In the genomic region with DNA sequence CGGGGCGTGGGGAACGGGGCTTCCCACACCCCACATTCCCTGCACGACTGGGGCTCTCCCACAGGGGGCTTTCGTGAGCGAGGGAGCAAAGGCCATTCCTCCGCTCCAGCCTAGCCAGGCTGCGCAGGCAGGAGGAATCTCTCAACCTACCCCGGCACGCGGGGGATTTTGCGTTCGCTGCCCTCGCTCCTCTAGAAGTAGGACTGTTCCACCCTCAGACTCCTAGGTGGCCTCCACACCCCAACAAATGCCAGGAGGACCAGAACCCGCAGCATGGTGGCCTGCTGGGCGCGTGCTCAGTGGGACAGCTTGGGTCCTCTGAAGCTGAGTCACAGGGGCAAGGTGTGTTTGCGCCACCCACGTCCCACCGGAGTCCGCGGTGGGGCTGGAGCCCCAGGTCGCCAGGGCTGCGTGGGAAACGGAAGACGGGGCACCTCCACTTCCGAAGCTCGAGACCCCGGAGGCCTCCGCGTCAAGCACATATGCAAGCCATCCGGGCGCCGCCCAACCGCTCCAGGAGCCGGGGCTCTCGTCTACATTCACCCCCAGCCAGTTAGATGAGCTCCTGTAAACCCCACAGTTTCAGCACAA, we compare ENCODE assay signal across 26 cellular contexts.
"Had no signal": no experiment of that assay in that cellular context is flagged by ENCODE, and none has a peak within 500 bp of the region (broad histone marks: within the 10 kb centered on the region; RNA-seq: fewer than 3 reads in every experiment).

No MANE protein-coding gene starts in this region.

- H3K4me1 Mint-ChIP-seq: nephron; neural progenitor cell; stimulated activated memory B cell treated with anti-CD40 and anti-IgM and Interleukin-4, amounts not matched to agents 10 μg/mL and 1 μg/mL and 100 μg/mL, for 72 hours had no signal

- H3K4me3 Mint-ChIP-seq: nephron; neural progenitor cell; stimulated activated memory B cell treated with anti-CD40 and anti-IgM and Interleukin-4, amounts not matched to agents 10 μg/mL and 1 μg/mL and 100 μg/mL, for 72 hours; type B pancreatic cell had no signal

- H3K36me3 Mint-ChIP-seq: neural progenitor cell; stimulated activated memory B cell treated with anti-CD40 and anti-IgM and Interleukin-4, amounts not matched to agents 10 μg/mL and 1 μg/mL and 100 μg/mL, for 72 hours; type B pancreatic cell had no signal

- FAIRE-seq: colon, kidney had no signal

- H3K27me3 ChIP-seq: hepatocyte, neural progenitor cell, right atrium auricular region, testis had no signal

- ATAC-seq: gastrocnemius medialis; heart left ventricle; left lung; naive thymus-derived CD4-positive, alpha-beta T cell; stimulated activated memory B cell treated with anti-CD40 and anti-IgM and Interleukin-4, amounts not matched to agents 10 μg/mL and 1 μg/mL and 100 μg/mL, for 72 hours; stimulated activated naive CD8-positive, alpha-beta T cell treated with anti-CD3 and anti-CD28 coated beads, Interleukin-15, Interleukin-2, amounts not matched to agents 100 U/mL and 50 U/mL, for 24 hours had no signal

- H3K27ac Mint-ChIP-seq: naive thymus-derived CD4-positive, alpha-beta T cell; nephron; neural progenitor cell; stimulated activated memory B cell treated with anti-CD40 and anti-IgM and Interleukin-4, amounts not matched to agents 10 μg/mL and 1 μg/mL and 100 μg/mL, for 72 hours; type B pancreatic cell had no signal

- H3K27me3 Mint-ChIP-seq: stimulated activated memory B cell treated with anti-CD40 and anti-IgM and Interleukin-4, amounts not matched to agents 10 μg/mL and 1 μg/mL and 100 μg/mL, for 72 hours; type B pancreatic cell had no signal

- H3K4me1 ChIP-seq: gastrocnemius medialis, heart left ventricle, left lung, neural progenitor cell, parathyroid adenoma, prostate gland, right atrium auricular region, spleen, testis, tibial artery had no signal

- H3K4me3 ChIP-seq: dorsolateral prefrontal cortex, gastrocnemius medialis, heart left ventricle, hepatocyte, left lung, neural progenitor cell, prostate gland, right atrium auricular region, skin epidermis, spleen, testis, tibial artery had no signal

- DNase-seq: dorsolateral prefrontal cortex; effector CD4-positive, alpha-beta T cell; foreskin fibroblast; gastrocnemius medialis; kidney; left lung; mesendoderm; midbrain; naive thymus-derived CD4-positive, alpha-beta T cell; spleen; stimulated activated CD4-positive, alpha-beta T cell treated with anti-CD3 and anti-CD28 coated beads, Interleukin-4, amount 100 ng/mL, for 4 hours; stimulated activated naive CD8-positive, alpha-beta T cell treated with anti-CD3 and anti-CD28 coated beads, Interleukin-15, Interleukin-2, amounts not matched to agents 100 U/mL and 50 U/mL, for 24 hours; substantia nigra; testis; tibial artery had no signal

- H3K36me3 ChIP-seq: gastrocnemius medialis, heart left ventricle, left lung, neural progenitor cell, prostate gland, right atrium auricular region, spleen, tibial artery had no signal

- H3K27ac ChIP-seq: dorsolateral prefrontal cortex, gastrocnemius medialis, heart left ventricle, hepatocyte, left lung, neural progenitor cell, parathyroid adenoma, prostate gland, right atrium auricular region, skin epidermis, spleen, testis, tibial artery had no signal

- H3K9me3 ChIP-seq: gastrocnemius medialis, prostate gland, testis had no signal
